In genomic region chr15:64883997-64884511, GRCh38 we compare ENCODE assay signal across 8 cellular contexts. TPM values are rescaled to one million over a fixed set of nuclear protein-coding genes. Genes with fewer than 3 reads are reported as not detected.
DNase-seq lines count a peak whose midpoint lies in the region; TF ChIP-seq lines count a peak whose summit lies in the region.

No MANE protein-coding gene starts in this region.

- no peaks in the 10 kb centered on the region for H4K20me1 ChIP-seq in GM23248 (ENCODE audit: insufficient read depth)
- no peaks in the 10 kb centered on the region for H4K20me1 ChIP-seq in osteoblast (ENCODE audit: insufficient read depth, low read length)

- intact Hi-C loops in esophagus muscularis mucosa (cut with DNase I), result no loop called here
- intact Hi-C loops in transverse colon (cut with DNase I; ENCODE audit: low total_unique reads), result no loop called here

- H3K9me2 ChIP-seq in GM23248 (ENCODE audit: insufficient read depth), result no peaks in the 10 kb centered on the region

- TF ChIP-seq EP300 in esophagus muscularis mucosa (IDR thresholded peaks at IDR 0.05) (no peak), transverse colon (IDR thresholded peaks at IDR 0.05; ENCODE audit: low read depth) (no peak)

- H3K9me3 ChIP-seq in GM23248 (ENCODE audit: low read depth), result no peaks in the 10 kb centered on the region
- no peaks in the 10 kb centered on the region for H3K9me3 ChIP-seq in esophagus muscularis mucosa
- no peaks in the 10 kb centered on the region for H3K9me3 ChIP-seq in osteoblast (ENCODE audit: low read depth, low read length)
- H3K9me3 ChIP-seq in transverse colon, result no peaks in the 10 kb centered on the region

- H3K9ac ChIP-seq in GM23248, result peak overlapping the region; percentile 60

- H3K36me3 ChIP-seq in GM23248 (ENCODE audit: low read depth) (no peaks in the 10 kb centered on the region), esophagus muscularis mucosa (no peaks in the 10 kb centered on the region), osteoblast (ENCODE audit: insufficient read depth, low read length) (no peaks in the 10 kb centered on the region), transverse colon (no peaks in the 10 kb centered on the region)

- H3K79me2 ChIP-seq in GM23248 (ENCODE audit: insufficient read depth) (no peaks in the 10 kb centered on the region), osteoblast (ENCODE audit: insufficient read depth, low read length) (no peaks in the 10 kb centered on the region)

- H3F3A ChIP-seq in GM23248 (ENCODE audit: insufficient read depth), result peaks cover 13% of the 10 kb centered on the region

- H2AFZ ChIP-seq in GM23248 (no peak overlapping the region), osteoblast (ENCODE audit: low read length) (no peak overlapping the region)

- in situ Hi-C loops in GM23248 (cut with MboI) (no loop called here), transverse colon (cut with MboI; ENCODE audit: low pct_ligation_motif_present in 1 of 4, low pct_unique_long_range_greater_than_20kb in 1 of 4, low sequenced_read_pairs in 3 of 4) (no loop called here)

- H3K4me1 ChIP-seq in GM23248 (ENCODE audit: insufficient read depth) (peaks cover 30% of the 10 kb centered on the region), esophagus muscularis mucosa (peaks cover 10 to 29% (median 25%) of the 10 kb centered on the region in 4 donors), osteoblast (ENCODE audit: insufficient read depth, low read length) (peaks cover 30% of the 10 kb centered on the region), transverse colon (peaks cover 4 to 27% (median 9%) of the 10 kb centered on the region in 4 donors)

- TF ChIP-seq POLR2A in esophagus muscularis mucosa (IDR thresholded peaks at IDR 0.05; ENCODE audit: low read depth) (no peak), transverse colon (IDR thresholded peaks at IDR 0.05) (no peak)

- H3K27me3 ChIP-seq in GM23248 (replicated peaks; ENCODE audit: insufficient read depth) (no peaks in the 10 kb centered on the region), esophagus muscularis mucosa (no peaks in the 10 kb centered on the region), osteoblast (ENCODE audit: insufficient read depth, low read length) (no peaks in the 10 kb centered on the region), transverse colon (no peaks in the 10 kb centered on the region)

- WGBS in GM23248 (ENCODE audit: low coverage in 1 of 2, low lambda C conversion rate in 2 of 2, missing lambda C conversion rate in 2 of 2), 2 experiments, result 35 to 47% methylated on average over 10 of the region's 10 CpGs
- WGBS in esophagus muscularis mucosa, result 27% methylated on average over 7 of the region's 10 CpGs
- WGBS in transverse colon (ENCODE audit: low coverage in 1 of 2), 2 donors, result 36 to 52% methylated on average over 3 to 10 of the region's 10 CpGs

- H3K4me3 ChIP-seq in GM23248 (no peak overlapping the region), esophagus muscularis mucosa (no peak overlapping the region), osteoblast (ENCODE audit: insufficient read depth, low read length) (no peak overlapping the region), transverse colon (no peak overlapping the region)

- no peak for TF ChIP-seq CTCF in esophagus muscularis mucosa (IDR thresholded peaks at IDR 0.05)
- no peak for TF ChIP-seq CTCF in osteoblast (IDR thresholded peaks at IDR 0.05; ENCODE audit: extremely low read depth, low read depth, low read length)
- no peak for TF ChIP-seq CTCF in transverse colon (IDR thresholded peaks at IDR 0.05)

- DNase-seq in ELF-1 (ENCODE audit: low read depth, low spot score) (peak; percentile 47), GM23248 (peak; percentile 94), NCI-H2227 treated with DMSO at 0.1 percent for 48 hours (lab: John Stamatoyannopoulos, UW) (peak; percentile 32), activated T-cell treated with anti-CD3 and anti-CD28 coated beads for 48 hours (ENCODE audit: low read depth) (peak; percentile 67), esophagus muscularis mucosa (ENCODE audit: extremely low spot score) (no peak), osteoblast (ENCODE audit: insufficient read length, low spot score, missing footprints) (peak; percentile 97), transverse colon (peak; percentile 61), HuH-7.5 (ENCODE audit: low spot score) (no peak)

- H3K27ac ChIP-seq in GM23248 (peak overlapping the region; percentile 68), esophagus muscularis mucosa (replicated peaks in 1 of 4) (peak overlapping the region; percentile 7 to 63 (median 36)), osteoblast (ENCODE audit: low read depth, low read length) (peak overlapping the region; percentile 86), transverse colon (peak overlapping the region; percentile 40 to 70 (median 61))

- H3K4me2 ChIP-seq in GM23248 (ENCODE audit: unreplicated experiment) (peak overlapping the region; percentile 43), osteoblast (ENCODE audit: insufficient read depth, low read length) (peak overlapping the region; percentile 54)

RNA-seq across cellular contexts. Expression of gene ANKDD1A, which starts 27.6 kb away (rescaled TPM):
- total RNA-seq in GM23248 (2014; rRNA removed; shearing (Covaris generic)), result 3.1 and 3.3 TPM in 2 replicates
- polyA plus RNA-seq in GM23248 (2016; fragmentation: Nextera tagmentation; extraction: Ambion mirVana), result 2.7 and 3.5 TPM in 2 replicates
- 10 to 100 TPM in 3 of 4 donors, 1 to 10 TPM in 1; 10.0 to 14.7 (median 11.0) TPM for total RNA-seq in esophagus muscularis mucosa
- 3.8 and 6.2 TPM in 2 replicates for total RNA-seq in osteoblast
- total RNA-seq in transverse colon, result 1 to 10 TPM in 3 of 4 donors, under 1 TPM in 1; 0.82 to 7.1 (median 3.2) TPM

RNA-seq across cellular contexts. Expression of gene PLEKHO2, which starts 42.3 kb away (rescaled TPM):
- total RNA-seq in GM23248 (2014; rRNA removed; shearing (Covaris generic)), result 27.2 and 35.3 TPM in 2 replicates
- 30.7 and 32.3 TPM in 2 replicates for polyA plus RNA-seq in GM23248 (2016; fragmentation: Nextera tagmentation; extraction: Ambion mirVana)
- 100 to 1,000 TPM in 1 of 4 donors, 10 to 100 TPM in 3; 41.5 to 103 (median 51.2) TPM for total RNA-seq in esophagus muscularis mucosa
- 38.3 and 41.6 TPM in 2 replicates for total RNA-seq in osteoblast
- 10 to 100 TPM in 2 of 4 donors, 1 to 10 TPM in 2; 4.6 to 12.3 (median 9.8) TPM for total RNA-seq in transverse colon

RNA-seq across cellular contexts. Expression of gene PIF1, which starts 58.6 kb away (rescaled TPM):
- total RNA-seq in GM23248 (2014; rRNA removed; shearing (Covaris generic)), result 9.7 and 11.3 TPM in 2 replicates
- polyA plus RNA-seq in GM23248 (2016; fragmentation: Nextera tagmentation; extraction: Ambion mirVana), result 7.0 and 8.1 TPM in 2 replicates
- total RNA-seq in esophagus muscularis mucosa, result 1 to 10 TPM in 3 of 4 donors, under 1 TPM in 1; 0.78 to 4.4 (median 2.0) TPM
- 6.2 and 9.4 TPM in 2 replicates for total RNA-seq in osteoblast
- total RNA-seq in transverse colon, result 10 to 100 TPM in 1 of 4 donors, 1 to 10 TPM in 3; 1.1 to 49.8 (median 2.3) TPM

Comparison
In these comparisons a context has a peak if more than half of its experiments do, and no peak if none do; other contexts are left out.
1. DNase-seq: peak in ELF-1 (single experiment), GM23248 (single experiment), NCI-H2227 treated with DMSO at 0.1 percent for 48 hours (single experiment), activated T-cell treated with anti-CD3 and anti-CD28 coated beads for 48 hours (single experiment), osteoblast (single experiment) and transverse colon (single experiment); none in esophagus muscularis mucosa (single experiment) and HuH-7.5 (single experiment).
2. H3K27ac ChIP-seq: peak in every context shown above with its lines; median percentile 86 in osteoblast; 68 in GM23248; 61 in transverse colon; 36 in esophagus muscularis mucosa.